ENCODE assay signal across 8 cellular contexts in the genomic region with DNA sequence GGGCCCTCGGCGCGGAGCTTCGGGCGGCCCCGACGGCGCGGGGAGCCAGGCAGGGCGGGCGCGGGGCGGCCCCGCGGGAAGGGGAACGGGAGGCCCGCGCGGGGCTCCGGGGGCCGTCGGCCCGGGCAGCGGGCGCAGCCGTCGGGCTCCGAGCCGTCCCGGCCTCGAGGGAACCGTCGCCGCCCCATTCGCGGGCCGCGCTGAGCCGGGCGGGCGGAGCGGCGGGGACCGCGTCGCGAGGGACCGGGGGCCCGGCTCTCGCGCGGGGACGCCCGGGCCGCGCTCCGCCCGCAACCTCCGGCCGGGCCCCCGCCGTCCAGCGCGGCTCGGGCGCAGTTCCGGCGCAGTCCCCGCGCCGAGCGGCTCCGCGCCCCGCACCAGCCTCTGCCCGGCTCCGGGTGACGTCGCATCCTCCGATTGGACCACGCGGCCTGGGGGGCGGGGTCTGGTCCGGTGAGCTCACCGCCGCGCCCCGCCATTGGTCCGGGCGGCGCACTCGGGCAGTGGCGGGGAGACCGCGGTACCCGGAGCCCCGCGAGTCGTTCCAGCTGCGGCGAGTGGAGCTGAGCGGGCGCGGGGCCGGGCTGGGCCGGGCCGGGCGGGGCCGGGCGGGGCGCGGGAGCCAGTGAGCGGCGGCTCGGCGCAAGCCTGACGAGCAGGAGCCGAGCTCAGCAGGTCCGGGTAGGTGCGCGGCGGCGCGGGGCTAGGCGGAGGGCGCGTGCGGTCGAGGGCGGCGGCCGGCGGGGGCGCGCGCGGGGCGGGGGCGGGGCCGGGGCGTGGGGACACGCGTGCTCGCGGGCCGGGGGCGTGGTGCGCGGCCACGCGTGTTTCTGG.
A peak's percentile ranks its signal among the peaks of the same experiment; 100 is the strongest.
DNase-seq lines count a peak whose midpoint lies in the region; ATAC-seq and TF ChIP-seq lines count a peak whose summit lies in the region.

No MANE protein-coding gene starts in this region.

- H3K36me3 Mint-ChIP-seq in activated CD8-positive, alpha-beta memory T cell treated with anti-CD3 and anti-CD28 coated beads, Interleukin-2, amount 10 ng/mL, durations not matched to agents 7 days and 5 days = no peaks in the 10 kb centered on the region
- no peaks in the 10 kb centered on the region for H3K36me3 Mint-ChIP-seq in mesothelial cell of epicardium

- CTCF ChIA-PET in activated CD8-positive, alpha-beta memory T cell treated with anti-CD3 and anti-CD28 coated beads, Interleukin-2, amount 10 ng/mL, durations not matched to agents 7 days and 5 days (lab: Charles Lee) = interaction anchor here (1.0 to 2.3 kb wide), 3 partner anchors 35 to 49 kb away, joined by 5 to 12 read pairs (median 7); no protein-coding TSS in a partner anchor

- H3K4me3 Mint-ChIP-seq in activated CD8-positive, alpha-beta memory T cell treated with anti-CD3 and anti-CD28 coated beads, Interleukin-2, amount 10 ng/mL, durations not matched to agents 7 days and 5 days = peak overlapping the region; percentile 68
- peak overlapping the region; percentile 49 for H3K4me3 Mint-ChIP-seq in mesothelial cell of epicardium

- no peaks in the 10 kb centered on the region for H3K4me1 ChIP-seq in endocrine pancreas (ENCODE audit: control insufficient read depth, insufficient read depth, low read length)

- no peak for TF ChIP-seq CTCF in mesothelial cell of epicardium (IDR thresholded peaks at IDR 0.05; ENCODE audit: unreplicated experiment)

- no peak overlapping the region for H3K27ac Mint-ChIP-seq in activated CD8-positive, alpha-beta memory T cell treated with anti-CD3 and anti-CD28 coated beads, Interleukin-2, amount 10 ng/mL, durations not matched to agents 7 days and 5 days
- H3K27ac Mint-ChIP-seq in mesothelial cell of epicardium = no peak overlapping the region

- no peaks in the 10 kb centered on the region for H3K27me3 ChIP-seq in endocrine pancreas (ENCODE audit: control insufficient read depth, insufficient read depth, low read length)

- H3K4me1 Mint-ChIP-seq in activated CD8-positive, alpha-beta memory T cell treated with anti-CD3 and anti-CD28 coated beads, Interleukin-2, amount 10 ng/mL, durations not matched to agents 7 days and 5 days = peaks cover 12% of the 10 kb centered on the region
- H3K4me1 Mint-ChIP-seq in mesothelial cell of epicardium = peaks cover 5% of the 10 kb centered on the region

- H3K27me3 Mint-ChIP-seq in activated CD8-positive, alpha-beta memory T cell treated with anti-CD3 and anti-CD28 coated beads, Interleukin-2, amount 10 ng/mL, durations not matched to agents 7 days and 5 days = peaks cover 73% of the 10 kb centered on the region
- H3K27me3 Mint-ChIP-seq in mesothelial cell of epicardium (ENCODE audit: low read depth) = peaks cover 87% of the 10 kb centered on the region

- H3K4me3 ChIP-seq in endocrine pancreas (ENCODE audit: control insufficient read depth, insufficient read depth, low read length) = no peak overlapping the region

- no peaks in the 10 kb centered on the region for H3K9me3 ChIP-seq in endocrine pancreas (ENCODE audit: control insufficient read depth, low read length)

- ATAC-seq in GM19023 (IDR thresholded peaks at IDR 0.05; ENCODE audit: unreplicated experiment) = peak; percentile 98
- peak; percentile 95 for ATAC-seq in HG03159 (IDR thresholded peaks at IDR 0.05; ENCODE audit: unreplicated experiment)
- ATAC-seq in activated CD8-positive, alpha-beta memory T cell treated with anti-CD3 and anti-CD28 coated beads, Interleukin-2, amount 10 ng/mL, durations not matched to agents 7 days and 5 days = peak; percentile 98

- peak overlapping the region; percentile 11 for H3K9ac ChIP-seq in endocrine pancreas (ENCODE audit: control insufficient read depth, insufficient read depth, low read length)

- H3K36me3 ChIP-seq in endocrine pancreas (ENCODE audit: control insufficient read depth, insufficient read depth, low read length) = no peaks in the 10 kb centered on the region

- peak; percentile 98 for DNase-seq in AG08395 (ENCODE audit: low spot score)
- DNase-seq in NCI-H510A treated with DMSO at 0.1 percent for 48 hours (lab: John Stamatoyannopoulos, UW) = peak; percentile 98
- DNase-seq in activated CD8-positive, alpha-beta memory T cell treated with anti-CD3 and anti-CD28 coated beads, Interleukin-2, amount 10 ng/mL, durations not matched to agents 7 days and 5 days = peak; percentile 92
- peak; percentile 97 to 99 for DNase-seq in mesothelial cell of epicardium (ENCODE audit: low spot score in 2 of 2, unreplicated experiment in 2 of 2)
- DNase-seq in stimulated activated CD8-positive, alpha-beta memory T cell treated with anti-CD3 and anti-CD28 coated beads, Interleukin-15, amount 100 ng/mL, for 1 hour (ENCODE audit: low read depth) = peak; percentile 79

- H3K9me3 Mint-ChIP-seq in activated CD8-positive, alpha-beta memory T cell treated with anti-CD3 and anti-CD28 coated beads, Interleukin-2, amount 10 ng/mL, durations not matched to agents 7 days and 5 days (ENCODE audit: low read depth) = no peaks in the 10 kb centered on the region
- peaks cover 9% of the 10 kb centered on the region for H3K9me3 Mint-ChIP-seq in mesothelial cell of epicardium
